In the genomic region with DNA sequence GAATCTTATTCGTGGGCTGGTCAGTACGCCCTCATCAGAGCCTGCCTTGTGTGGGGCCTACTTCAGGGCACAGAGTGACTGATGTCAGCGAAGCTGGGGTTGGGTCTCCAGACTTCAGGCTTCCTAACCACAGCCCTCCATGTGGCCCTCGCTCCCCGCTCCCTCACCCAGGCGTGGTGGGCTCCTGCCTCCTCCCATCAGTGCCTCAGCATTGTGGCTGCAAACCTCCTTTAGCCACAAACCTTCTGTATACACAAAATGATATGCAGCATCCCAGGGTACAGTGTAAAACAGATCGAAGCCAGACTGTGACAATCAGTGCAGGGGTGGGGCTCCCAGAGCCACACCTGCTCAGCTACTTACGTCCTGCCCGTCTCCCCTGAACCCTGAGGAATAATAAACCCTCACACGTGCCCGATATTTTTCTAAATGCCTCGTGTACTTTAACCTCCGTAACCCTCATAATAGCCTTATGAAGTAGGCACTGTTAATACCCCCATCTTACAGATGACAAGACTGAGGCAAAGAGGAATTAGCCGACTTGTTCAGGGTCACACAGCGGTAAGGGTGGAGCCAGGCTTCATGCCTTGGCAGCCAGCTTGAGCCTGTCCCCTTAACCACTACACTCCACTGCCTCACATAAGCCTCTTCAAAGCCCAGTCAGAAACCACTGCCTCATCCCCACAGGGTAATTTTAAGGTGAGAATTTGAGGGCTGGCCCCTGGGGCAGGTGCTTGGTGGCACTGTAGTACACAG, we compare ENCODE assay signal across 9 cellular contexts. TPM values are rescaled to one million over a fixed set of nuclear protein-coding genes. Genes with fewer than 3 reads are reported as not detected.
DNase-seq lines count a peak whose midpoint lies in the region; ATAC-seq and TF ChIP-seq lines count a peak whose summit lies in the region.
"Had no signal": no experiment of that assay in that cellular context is flagged by ENCODE, and none has a peak within 500 bp of the region (broad histone marks: within the 10 kb centered on the region; RNA-seq: fewer than 3 reads in every experiment).

No MANE protein-coding gene starts in this region.

- H3K36me3 Mint-ChIP-seq in T-cell (no peaks in the 10 kb centered on the region), type B pancreatic cell (no peaks in the 10 kb centered on the region)

- intact Hi-C loops in right cardiac atrium (cut with DNase I), result no loop called here

- no peaks in the 10 kb centered on the region for H3K27me3 ChIP-seq in right cardiac atrium (ENCODE audit: control insufficient read depth, insufficient read depth)

- no peaks in the 10 kb centered on the region for H3K9me3 ChIP-seq in right cardiac atrium (ENCODE audit: control insufficient read depth, low read length)
- H3K9me3 ChIP-seq: thoracic aorta had no signal

- H3K4me1 Mint-ChIP-seq in T-cell (peaks cover 71 to 93% (median 84%) of the 10 kb centered on the region in 3 donors), type B pancreatic cell (ENCODE audit: unreplicated experiment) (peaks cover 24% of the 10 kb centered on the region)

- WGBS in right cardiac atrium, result 84% methylated on average over 15 of the region's 15 CpGs

- H3K9me3 Mint-ChIP-seq in T-cell (no peaks in the 10 kb centered on the region), type B pancreatic cell (no peaks in the 10 kb centered on the region)

- DNase-seq in T-cell (peak in 18 of 34 experiments; percentile 21 to 69 (median 40)), right cardiac atrium (peak in 1 of 3 donors; percentile 58), type B pancreatic cell (ENCODE audit: extremely low spot score, unreplicated experiment) (no peak), medulla oblongata (ENCODE audit: extremely low spot score) (no peak), NCI-H146 treated with DMSO at 0.1 percent for 48 hours (lab: John Stamatoyannopoulos, UW; ENCODE audit: unreplicated experiment) (no peak), COR-L47 (lab: John Stamatoyannopoulos, UW) (no peak)

- CTCF ChIA-PET in T-cell (lab: Charles Lee), result interaction anchor here in 1 of 2 donors (0.7 to 1.9 kb wide), 4 partner anchors 9 to 592 kb away, joined by 3 to 10 read pairs (median 4); a partner anchor contains a TSS

- H3K27ac Mint-ChIP-seq in T-cell (peak overlapping the region; percentile 98), type B pancreatic cell (peak overlapping the region; percentile 82)

- H3K27me3 Mint-ChIP-seq in T-cell, result no peaks in the 10 kb centered on the region
- H3K27me3 Mint-ChIP-seq in type B pancreatic cell, result no peaks in the 10 kb centered on the region

- peak overlapping the region; percentile 81 for H3K27ac ChIP-seq in right cardiac atrium (ENCODE audit: low read length)

- TF ChIP-seq CTCF in type B pancreatic cell (conservative IDR thresholded peaks at IDR 0.05), result no peak

- H3K4me3 Mint-ChIP-seq in T-cell (peak overlapping the region; percentile 52 to 73 (median 57)), type B pancreatic cell (no peak overlapping the region)

- no peak overlapping the region for H3K4me3 ChIP-seq in right cardiac atrium (ENCODE audit: low read length)

- ATAC-seq in GM18867 (IDR thresholded peaks at IDR 0.05; ENCODE audit: unreplicated experiment) (peak; percentile 49), HG02798 (IDR thresholded peaks at IDR 0.05; ENCODE audit: poor library complexity, unreplicated experiment) (peak; percentile 36), T-cell (replicated peaks in 1 of 4) (peak; percentile 41 to 64 (median 54)), right cardiac atrium (no peak)

- H3K4me1 ChIP-seq in right cardiac atrium (ENCODE audit: control insufficient read depth, insufficient read depth, low read length), result peaks cover 12% of the 10 kb centered on the region

- POLR2A ChIA-PET in T-cell (lab: Charles Lee), result interaction anchor here in 1 of 2 donors (1.1 kb wide), 1 partner anchor 48 kb away, joined by 3 read pairs; no protein-coding TSS in a partner anchor

RNA-seq across cellular contexts. Expression of a gene that starts 7.3 kb away (rescaled TPM):
- total RNA-seq in T-cell (under 1 TPM; 0.15 to 0.45 (median 0.16) TPM), right cardiac atrium (under 1 TPM in 3 of 4 donors, not detected in 1; 0.14 to 0.36 (median 0.24) TPM), type B pancreatic cell (ENCODE audit: low replicate concordance) (0.31 TPM in 1 of 2 replicates, not detected in the other)
- polyA plus RNA-seq in right cardiac atrium, result 0.09 TPM

RNA-seq across cellular contexts. Expression of a gene that starts 46.5 kb away (rescaled TPM):
- total RNA-seq in T-cell, result 100 to 1,000 TPM in 2 of 5 donors, 10 to 100 TPM in 3; 81.4 to 134 (median 98.3) TPM
- total RNA-seq in right cardiac atrium, result 10 to 100 TPM; 29.3 to 55.1 (median 34.4) TPM
- polyA plus RNA-seq in right cardiac atrium, result 36.8 TPM
- 47.0 and 82.1 TPM in 2 replicates for total RNA-seq in type B pancreatic cell (ENCODE audit: low replicate concordance)

Comparison
In these comparisons a context has a peak if more than half of its experiments do, and no peak if none do; other contexts are left out.
1. ATAC-seq: peak in GM18867 (single experiment), HG02798 (single experiment) and T-cell (4 of 4); none in right cardiac atrium (0 of 2).
2. DNase-seq: peak in T-cell (18 of 34); none in type B pancreatic cell (single experiment), medulla oblongata (single experiment), NCI-H146 treated with DMSO at 0.1 percent for 48 hours (single experiment) and COR-L47 (single experiment).